Comparison of ENCODE assay signal across 1 cellular context in the genomic region with DNA sequence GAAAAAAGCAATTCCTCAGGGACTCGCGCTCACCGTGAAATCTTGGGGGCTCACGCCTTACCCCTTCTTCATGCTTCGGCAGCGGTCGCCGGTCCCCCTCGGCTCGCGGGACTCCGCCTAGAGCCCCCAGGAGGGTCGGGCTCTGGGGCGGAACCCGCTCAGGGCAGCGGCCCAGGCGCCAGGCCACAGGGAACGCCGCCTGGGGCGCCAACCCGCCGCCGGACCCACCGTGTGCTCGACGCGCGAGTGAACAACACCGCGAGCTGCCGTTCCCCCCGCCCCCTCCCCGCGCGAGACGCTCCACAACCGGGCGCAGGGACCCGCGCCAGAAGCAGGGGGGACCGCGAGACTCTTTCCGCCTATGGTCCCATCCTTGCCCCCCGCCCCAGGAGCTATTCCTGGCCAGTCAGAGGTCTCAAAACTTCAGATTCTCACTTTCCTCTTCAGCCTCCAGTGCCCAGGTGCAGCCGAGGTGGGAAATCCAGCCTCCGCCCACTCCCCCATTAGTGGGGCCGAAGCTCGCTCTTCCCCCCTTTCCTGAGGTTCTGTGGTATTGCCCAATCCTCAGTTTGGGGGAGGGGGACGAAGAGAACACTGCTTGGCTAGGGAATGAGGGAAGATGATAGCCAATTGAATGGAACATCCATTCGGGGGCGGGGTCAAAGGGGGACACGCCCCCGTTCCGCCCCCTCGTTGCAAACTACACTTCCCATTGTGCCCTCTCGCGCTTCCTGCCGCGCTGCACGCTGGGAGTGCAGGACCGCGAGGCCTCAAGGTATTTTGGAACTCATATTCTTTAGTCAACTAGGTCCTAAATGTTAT.
TF ChIP-seq lines count a peak whose summit lies in the region.

A gene (minus strand): TSS at position 265 of the 822 bp plus-strand sequence. CDS start 52,069 bp downstream, outside the sequence.

TF ChIP-seq in HepG2, 621 proteins besides CTCF, POLR2A, EP300 and RAD21 (continued from another document and continues in another):
- TF ChIP-seq TP53 (CRISPR knock-in tag; conservative IDR thresholded peaks at IDR 0.05) (0 out of 2 replicates have a peak, but pooled peaks have one; percentile 22), BHLHE40 (IDR thresholded peaks at IDR 0.05; ENCODE audit: low read length) (peak; percentile 80; the same call in 1 of the 2 replicates), SIX1 (CRISPR knock-in tag; IDR thresholded peaks at IDR 0.05; ENCODE audit: borderline replicate concordance) (no peak), RELA (CRISPR knock-in tag; IDR thresholded peaks at IDR 0.05) (no peak), ZBTB21 (CRISPR knock-in tag; IDR thresholded peaks at IDR 0.05) (peak; percentile 3; the same call in 1 of the 2 replicates), ZNF383 (CRISPR knock-in tag; IDR thresholded peaks at IDR 0.05; ENCODE audit: borderline replicate concordance) (no peak), ZNF564 (CRISPR knock-in tag; IDR thresholded peaks at IDR 0.05) (no peak), TAF15 (IDR thresholded peaks at IDR 0.05; ENCODE audit: low read depth, low read length, poor library complexity, severe bottlenecking) (no peak), ATAD3A (CRISPR knock-in tag; IDR thresholded peaks at IDR 0.05) (no peak), ZNF326 (CRISPR knock-in tag; IDR thresholded peaks at IDR 0.05; ENCODE audit: borderline replicate concordance) (no peak), SOX5 (CRISPR knock-in tag; IDR thresholded peaks at IDR 0.05; ENCODE audit: borderline replicate concordance) (0 out of 2 replicates have a peak, but pooled peaks have one; percentile 27), SMAD3 (CRISPR knock-in tag; IDR thresholded peaks at IDR 0.05) (no peak), ZNF205 (CRISPR knock-in tag; IDR thresholded peaks at IDR 0.05) (peak; percentile 36; the same call in 1 of the 2 replicates), ELF4 (CRISPR knock-in tag; IDR thresholded peaks at IDR 0.05; ENCODE audit: borderline replicate concordance) (peak; percentile 54; the same call in 1 of the 2 replicates), KAT2B (IDR thresholded peaks at IDR 0.05; ENCODE audit: borderline replicate concordance, low read depth, low read length) (no peak), NCOA1 (CRISPR knock-in tag; IDR thresholded peaks at IDR 0.05) (no peak), DPF2 (CRISPR knock-in tag; IDR thresholded peaks at IDR 0.05; ENCODE audit: borderline replicate concordance, low read depth) (no peak), ZNF737 (CRISPR knock-in tag; IDR thresholded peaks at IDR 0.05; ENCODE audit: borderline replicate concordance) (no peak), GATA4 (IDR thresholded peaks at IDR 0.05; ENCODE audit: borderline replicate concordance, low read depth) (no peak), ZSCAN30 (CRISPR knock-in tag; IDR thresholded peaks at IDR 0.05) (no peak), RXRB (CRISPR knock-in tag; IDR thresholded peaks at IDR 0.05; ENCODE audit: borderline replicate concordance) (no peak), TBX2 (CRISPR knock-in tag; IDR thresholded peaks at IDR 0.05; ENCODE audit: borderline replicate concordance) (no peak), CC2D1A (CRISPR knock-in tag; IDR thresholded peaks at IDR 0.05) (no peak), RFXAP (CRISPR knock-in tag; IDR thresholded peaks at IDR 0.05; ENCODE audit: borderline replicate concordance) (0 out of 2 replicates have a peak, but pooled peaks have one; percentile 13), ZNF292 (CRISPR knock-in tag; IDR thresholded peaks at IDR 0.05; ENCODE audit: borderline replicate concordance, low read depth) (no peak), ZNF33A (CRISPR knock-in tag; IDR thresholded peaks at IDR 0.05; ENCODE audit: borderline replicate concordance) (no peak), ZFP90 (CRISPR knock-in tag; IDR thresholded peaks at IDR 0.05; ENCODE audit: borderline replicate concordance) (peak; percentile 61; the same call in 1 of the 2 replicates), MTA1 (CRISPR knock-in tag; IDR thresholded peaks at IDR 0.05; ENCODE audit: borderline replicate concordance) (no peak), SSRP1 (CRISPR knock-in tag; IDR thresholded peaks at IDR 0.05) (no peak), SMARCC2 (IDR thresholded peaks at IDR 0.05) (no peak), NR1H2 (CRISPR knock-in tag; IDR thresholded peaks at IDR 0.05; ENCODE audit: borderline replicate concordance, low read depth) (no peak), ZNF207 (IDR thresholded peaks at IDR 0.05; ENCODE audit: borderline replicate concordance) (no peak), ZNF562 (CRISPR knock-in tag; IDR thresholded peaks at IDR 0.05; ENCODE audit: borderline replicate concordance) (no peak), MIXL1 (CRISPR knock-in tag; IDR thresholded peaks at IDR 0.05) (no peak), HNRNPH1 (optimal IDR thresholded peaks at IDR 0.05; ENCODE audit: low read depth, low read length) (no peak), JUN (CRISPR knock-in tag; IDR thresholded peaks at IDR 0.05) (no peak), YEATS2 (CRISPR knock-in tag; IDR thresholded peaks at IDR 0.05; ENCODE audit: borderline replicate concordance) (no peak; the same call in 1 of the 2 replicates), MAFG (CRISPR knock-in tag; IDR thresholded peaks at IDR 0.05) (no peak), SRY (CRISPR knock-in tag; IDR thresholded peaks at IDR 0.05) (no peak), MAFF (IDR thresholded peaks at IDR 0.05; ENCODE audit: low read depth, low read length) (no peak), ZMYM3 (CRISPR knock-in tag; IDR thresholded peaks at IDR 0.05) (peak; percentile 41; the same call in 1 of the 2 replicates), ADNP (CRISPR knock-in tag; IDR thresholded peaks at IDR 0.05) (no peak), RBAK (CRISPR knock-in tag; IDR thresholded peaks at IDR 0.05) (no peak), GZF1 (CRISPR knock-in tag; IDR thresholded peaks at IDR 0.05) (no peak)
- TF ChIP-seq, protein P1, sequence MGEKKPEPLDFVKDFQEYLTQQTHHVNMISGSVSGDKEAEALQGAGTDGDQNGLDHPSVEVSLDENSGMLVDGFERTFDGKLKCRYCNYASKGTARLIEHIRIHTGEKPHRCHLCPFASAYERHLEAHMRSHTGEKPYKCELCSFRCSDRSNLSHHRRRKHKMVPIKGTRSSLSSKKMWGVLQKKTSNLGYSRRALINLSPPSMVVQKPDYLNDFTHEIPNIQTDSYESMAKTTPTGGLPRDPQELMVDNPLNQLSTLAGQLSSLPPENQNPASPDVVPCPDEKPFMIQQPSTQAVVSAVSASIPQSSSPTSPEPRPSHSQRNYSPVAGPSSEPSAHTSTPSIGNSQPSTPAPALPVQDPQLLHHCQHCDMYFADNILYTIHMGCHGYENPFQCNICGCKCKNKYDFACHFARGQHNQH (CRISPR knock-in tag; IDR thresholded peaks at IDR 0.05), result peak; percentile 40; the same call in 1 of the 2 replicates
- TF ChIP-seq, protein P2, sequence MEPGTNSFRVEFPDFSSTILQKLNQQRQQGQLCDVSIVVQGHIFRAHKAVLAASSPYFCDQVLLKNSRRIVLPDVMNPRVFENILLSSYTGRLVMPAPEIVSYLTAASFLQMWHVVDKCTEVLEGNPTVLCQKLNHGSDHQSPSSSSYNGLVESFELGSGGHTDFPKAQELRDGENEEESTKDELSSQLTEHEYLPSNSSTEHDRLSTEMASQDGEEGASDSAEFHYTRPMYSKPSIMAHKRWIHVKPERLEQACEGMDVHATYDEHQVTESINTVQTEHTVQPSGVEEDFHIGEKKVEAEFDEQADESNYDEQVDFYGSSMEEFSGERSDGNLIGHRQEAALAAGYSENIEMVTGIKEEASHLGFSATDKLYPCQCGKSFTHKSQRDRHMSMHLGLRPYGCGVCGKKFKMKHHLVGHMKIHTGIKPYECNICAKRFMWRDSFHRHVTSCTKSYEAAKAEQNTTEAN (CRISPR knock-in tag; conservative IDR thresholded peaks at IDR 0.05), result peak; percentile 56; the same call in 1 of the 2 replicates
- TF ChIP-seq, protein P3, sequence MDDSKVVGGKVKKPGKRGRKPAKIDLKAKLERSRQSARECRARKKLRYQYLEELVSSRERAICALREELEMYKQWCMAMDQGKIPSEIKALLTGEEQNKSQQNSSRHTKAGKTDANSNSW (CRISPR knock-in tag; IDR thresholded peaks at IDR 0.05; ENCODE audit: borderline replicate concordance), result no peak
- TF ChIP-seq, protein P4, sequence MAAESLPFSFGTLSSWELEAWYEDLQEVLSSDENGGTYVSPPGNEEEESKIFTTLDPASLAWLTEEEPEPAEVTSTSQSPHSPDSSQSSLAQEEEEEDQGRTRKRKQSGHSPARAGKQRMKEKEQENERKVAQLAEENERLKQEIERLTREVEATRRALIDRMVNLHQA (CRISPR knock-in tag; IDR thresholded peaks at IDR 0.05), result no peak
- TF ChIP-seq, protein P5, sequence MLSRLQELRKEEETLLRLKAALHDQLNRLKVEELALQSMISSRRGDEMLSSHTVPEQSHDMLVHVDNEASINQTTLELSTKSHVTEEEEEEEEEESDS (CRISPR knock-in tag; IDR thresholded peaks at IDR 0.05; ENCODE audit: borderline replicate concordance), result no peak
- TF ChIP-seq, protein P6, sequence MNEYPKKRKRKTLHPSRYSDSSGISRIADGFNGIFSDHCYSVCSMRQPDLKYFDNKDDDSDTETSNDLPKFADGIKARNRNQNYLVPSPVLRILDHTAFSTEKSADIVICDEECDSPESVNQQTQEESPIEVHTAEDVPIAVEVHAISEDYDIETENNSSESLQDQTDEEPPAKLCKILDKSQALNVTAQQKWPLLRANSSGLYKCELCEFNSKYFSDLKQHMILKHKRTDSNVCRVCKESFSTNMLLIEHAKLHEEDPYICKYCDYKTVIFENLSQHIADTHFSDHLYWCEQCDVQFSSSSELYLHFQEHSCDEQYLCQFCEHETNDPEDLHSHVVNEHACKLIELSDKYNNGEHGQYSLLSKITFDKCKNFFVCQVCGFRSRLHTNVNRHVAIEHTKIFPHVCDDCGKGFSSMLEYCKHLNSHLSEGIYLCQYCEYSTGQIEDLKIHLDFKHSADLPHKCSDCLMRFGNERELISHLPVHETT (CRISPR knock-in tag; conservative IDR thresholded peaks at IDR 0.05), result 0 out of 2 replicates have a peak, but pooled peaks have one; percentile 41
- TF ChIP-seq, protein P7, sequence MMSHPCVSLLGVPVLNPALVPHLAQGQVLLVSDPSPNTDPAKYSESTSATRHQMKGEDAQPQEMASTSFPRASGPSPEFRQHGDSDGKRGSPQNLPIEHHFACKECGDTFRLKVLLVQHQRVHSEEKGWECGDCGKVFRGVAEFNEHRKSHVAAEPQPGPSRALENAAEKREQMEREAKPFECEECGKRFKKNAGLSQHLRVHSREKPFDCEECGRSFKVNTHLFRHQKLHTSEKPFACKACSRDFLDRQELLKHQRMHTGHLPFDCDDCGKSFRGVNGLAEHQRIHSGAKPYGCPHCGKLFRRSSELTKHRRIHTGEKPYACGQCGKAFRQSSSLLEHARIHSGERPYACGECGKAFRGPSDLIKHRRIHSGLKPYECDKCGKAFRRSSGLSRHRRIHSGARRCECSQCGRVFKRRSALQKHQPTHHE (CRISPR knock-in tag; IDR thresholded peaks at IDR 0.05; ENCODE audit: borderline replicate concordance), result 0 out of 2 replicates have a peak, but pooled peaks have one; percentile 31
- TF ChIP-seq, protein P8, sequence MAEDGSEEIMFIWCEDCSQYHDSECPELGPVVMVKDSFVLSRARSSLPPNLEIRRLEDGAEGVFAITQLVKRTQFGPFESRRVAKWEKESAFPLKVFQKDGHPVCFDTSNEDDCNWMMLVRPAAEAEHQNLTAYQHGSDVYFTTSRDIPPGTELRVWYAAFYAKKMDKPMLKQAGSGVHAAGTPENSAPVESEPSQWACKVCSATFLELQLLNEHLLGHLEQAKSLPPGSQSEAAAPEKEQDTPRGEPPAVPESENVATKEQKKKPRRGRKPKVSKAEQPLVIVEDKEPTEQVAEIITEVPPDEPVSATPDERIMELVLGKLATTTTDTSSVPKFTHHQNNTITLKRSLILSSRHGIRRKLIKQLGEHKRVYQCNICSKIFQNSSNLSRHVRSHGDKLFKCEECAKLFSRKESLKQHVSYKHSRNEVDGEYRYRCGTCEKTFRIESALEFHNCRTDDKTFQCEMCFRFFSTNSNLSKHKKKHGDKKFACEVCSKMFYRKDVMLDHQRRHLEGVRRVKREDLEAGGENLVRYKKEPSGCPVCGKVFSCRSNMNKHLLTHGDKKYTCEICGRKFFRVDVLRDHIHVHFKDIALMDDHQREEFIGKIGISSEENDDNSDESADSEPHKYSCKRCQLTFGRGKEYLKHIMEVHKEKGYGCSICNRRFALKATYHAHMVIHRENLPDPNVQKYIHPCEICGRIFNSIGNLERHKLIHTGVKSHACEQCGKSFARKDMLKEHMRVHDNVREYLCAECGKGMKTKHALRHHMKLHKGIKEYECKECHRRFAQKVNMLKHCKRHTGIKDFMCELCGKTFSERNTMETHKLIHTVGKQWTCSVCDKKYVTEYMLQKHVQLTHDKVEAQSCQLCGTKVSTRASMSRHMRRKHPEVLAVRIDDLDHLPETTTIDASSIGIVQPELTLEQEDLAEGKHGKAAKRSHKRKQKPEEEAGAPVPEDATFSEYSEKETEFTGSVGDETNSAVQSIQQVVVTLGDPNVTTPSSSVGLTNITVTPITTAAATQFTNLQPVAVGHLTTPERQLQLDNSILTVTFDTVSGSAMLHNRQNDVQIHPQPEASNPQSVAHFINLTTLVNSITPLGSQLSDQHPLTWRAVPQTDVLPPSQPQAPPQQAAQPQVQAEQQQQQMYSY (CRISPR knock-in tag; IDR thresholded peaks at IDR 0.05), result no peak; the same call in 1 of the 2 replicates
